Comparison of ENCODE assay signal across 29 cellular contexts in the genomic region with DNA sequence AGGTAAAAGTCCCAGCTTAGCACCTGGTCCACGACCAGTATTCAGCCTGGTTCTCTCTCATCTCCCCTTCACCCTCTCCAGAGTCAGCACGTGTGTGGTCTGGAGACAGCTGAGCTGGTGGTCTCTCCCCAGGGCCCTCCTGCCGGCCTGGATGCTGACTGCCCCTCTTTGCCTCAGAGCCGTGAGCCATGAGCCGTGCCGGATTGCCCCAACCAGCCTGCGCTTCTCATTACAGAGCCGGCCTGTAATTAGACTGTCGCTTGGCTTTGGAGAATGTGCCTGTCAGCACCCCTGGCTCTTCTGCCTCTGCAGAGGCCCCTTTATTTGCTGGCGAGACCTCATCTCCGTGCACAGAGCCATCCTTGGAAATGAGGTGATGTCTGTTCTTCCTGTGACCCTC.
A peak's percentile ranks its signal among the peaks of the same experiment; 100 is the strongest.
DNase-seq lines count a peak whose midpoint lies in the region; ATAC-seq and TF ChIP-seq lines count a peak whose summit lies in the region.
"Had no signal": no experiment of that assay in that cellular context is flagged by ENCODE, and none has a peak within 500 bp of the region (broad histone marks: within the 10 kb centered on the region; RNA-seq: fewer than 3 reads in every experiment).

No MANE protein-coding gene starts in this region.

- H3K4me1 Mint-ChIP-seq in progenitor cell of endocrine pancreas (ENCODE audit: low read depth), result peaks cover 8% of the 10 kb centered on the region
- H3K4me1 Mint-ChIP-seq: activated CD4-positive, alpha-beta T cell treated with anti-CD3 and anti-CD28 coated beads for 36 hours; activated naive CD4-positive, alpha-beta T cell treated with anti-CD3 and anti-CD28 coated beads, Interleukin-2, amount 50 U/mL, for 24 hours; stimulated activated naive CD8-positive, alpha-beta T cell treated with anti-CD3 and anti-CD28 coated beads, Interleukin-15, amount 100 ng/mL, for 72 hours had no signal

- peak; percentile 32 for DNase-seq in DMS79 treated with DMSO at 0.1 percent for 48 hours (lab: John Stamatoyannopoulos, UW)
- DNase-seq in RPMI8226, result peak; percentile 84
- peak; percentile 77 for DNase-seq in left kidney (ENCODE audit: low read depth, low spot score)
- no peak for DNase-seq in progenitor cell of endocrine pancreas (ENCODE audit: low spot score, unreplicated experiment)
- no peak for DNase-seq in upper lobe of right lung
- no peak for DNase-seq in GM03348 (ENCODE audit: low spot score)
- DNase-seq in NCI-H2227 treated with DMSO at 0.1 percent for 48 hours (lab: John Stamatoyannopoulos, UW), result no peak
- DNase-seq: activated CD4-positive, alpha-beta T cell treated with anti-CD3 and anti-CD28 coated beads for 36 hours; activated CD8-positive, alpha-beta T cell treated with anti-CD3 and anti-CD28 coated beads, Interleukin-2, amount 10 ng/mL, durations not matched to agents 7 days and 5 days; amniotic stem cell; BE2C; brain microvascular endothelial cell; DMS153; dorsolateral prefrontal cortex; H9; NCI-H1436; NCI-H2107; NCI-H524; NK-92 treated with Interleukin-12 subunit alpha and Interleukin-12 subunit beta, amount 100 ng/mL, for 24 hours; SHP77 treated with DMSO at 0.1 percent for 48 hours; stimulated activated CD4-positive, alpha-beta T cell treated with anti-CD3 and anti-CD28 coated beads, Interleukin-2, amount 100 ng/mL, for 24 hours; stimulated activated naive CD8-positive, alpha-beta T cell treated with anti-CD3 and anti-CD28 coated beads, Interleukin-15, amount 100 ng/mL, for 72 hours; SW 1271 had no signal

- H3K4me3 ChIP-seq in upper lobe of right lung, result no peak overlapping the region
- H3K4me3 ChIP-seq: dorsolateral prefrontal cortex, right atrium auricular region, vagina had no signal

- peaks cover 9% of the 10 kb centered on the region for H3K27me3 Mint-ChIP-seq in progenitor cell of endocrine pancreas
- H3K27me3 Mint-ChIP-seq: activated naive CD4-positive, alpha-beta T cell treated with anti-CD3 and anti-CD28 coated beads, Interleukin-2, amount 50 U/mL, for 24 hours; stimulated activated naive CD8-positive, alpha-beta T cell treated with anti-CD3 and anti-CD28 coated beads, Interleukin-15, amount 100 ng/mL, for 72 hours had no signal

- intact Hi-C loops in upper lobe of right lung (cut with DNase I), result no loop called here

- no peaks in the 10 kb centered on the region for H3K36me3 ChIP-seq in upper lobe of right lung
- H3K36me3 ChIP-seq: BE2C, brain microvascular endothelial cell, right atrium auricular region, vagina had no signal

- H3K27ac Mint-ChIP-seq in progenitor cell of endocrine pancreas, result peak overlapping the region; percentile 62
- H3K27ac Mint-ChIP-seq: activated CD4-positive, alpha-beta T cell treated with anti-CD3 and anti-CD28 coated beads for 36 hours; activated CD8-positive, alpha-beta T cell treated with anti-CD3 and anti-CD28 coated beads, Interleukin-2, amount 10 ng/mL, durations not matched to agents 7 days and 5 days; activated naive CD4-positive, alpha-beta T cell treated with anti-CD3 and anti-CD28 coated beads, Interleukin-2, amount 50 U/mL, for 24 hours; naive thymus-derived CD8-positive, alpha-beta T cell; stimulated activated naive CD8-positive, alpha-beta T cell treated with anti-CD3 and anti-CD28 coated beads, Interleukin-15, amount 100 ng/mL, for 72 hours had no signal

- no peak overlapping the region for H3K27ac ChIP-seq in upper lobe of right lung
- H3K27ac ChIP-seq: brain microvascular endothelial cell, right atrium auricular region, vagina had no signal

- no peak for TF ChIP-seq CTCF in progenitor cell of endocrine pancreas (IDR thresholded peaks at IDR 0.05; ENCODE audit: unreplicated experiment)
- no peak for TF ChIP-seq CTCF in upper lobe of right lung (IDR thresholded peaks at IDR 0.05)

- no peaks in the 10 kb centered on the region for H3K36me3 Mint-ChIP-seq in progenitor cell of endocrine pancreas (ENCODE audit: insufficient read depth)
- H3K36me3 Mint-ChIP-seq: activated naive CD4-positive, alpha-beta T cell treated with anti-CD3 and anti-CD28 coated beads, Interleukin-2, amount 50 U/mL, for 24 hours; naive thymus-derived CD8-positive, alpha-beta T cell had no signal

- no peaks in the 10 kb centered on the region for H3K9me3 Mint-ChIP-seq in progenitor cell of endocrine pancreas (ENCODE audit: low read depth)
- H3K9me3 Mint-ChIP-seq: activated naive CD4-positive, alpha-beta T cell treated with anti-CD3 and anti-CD28 coated beads, Interleukin-2, amount 50 U/mL, for 24 hours; H9; naive thymus-derived CD8-positive, alpha-beta T cell; stimulated activated naive CD8-positive, alpha-beta T cell treated with anti-CD3 and anti-CD28 coated beads, Interleukin-15, amount 100 ng/mL, for 72 hours had no signal

- no peaks in the 10 kb centered on the region for H3K27me3 ChIP-seq in upper lobe of right lung
- H3K27me3 ChIP-seq: BE2C, brain microvascular endothelial cell, dorsolateral prefrontal cortex, right atrium auricular region, vagina had no signal

- no peaks in the 10 kb centered on the region for H3K4me1 ChIP-seq in upper lobe of right lung
- H3K4me1 ChIP-seq: right atrium auricular region, vagina had no signal

- no peaks in the 10 kb centered on the region for H3K9me3 ChIP-seq in upper lobe of right lung
- H3K9me3 ChIP-seq: BE2C, right atrium auricular region, vagina had no signal

- H3K4me3 Mint-ChIP-seq in progenitor cell of endocrine pancreas (ENCODE audit: low read depth), result no peak overlapping the region
- H3K4me3 Mint-ChIP-seq: activated CD4-positive, alpha-beta T cell treated with anti-CD3 and anti-CD28 coated beads for 36 hours; activated CD8-positive, alpha-beta T cell treated with anti-CD3 and anti-CD28 coated beads, Interleukin-2, amount 10 ng/mL, durations not matched to agents 7 days and 5 days; activated naive CD4-positive, alpha-beta T cell treated with anti-CD3 and anti-CD28 coated beads, Interleukin-2, amount 50 U/mL, for 24 hours; H9; naive thymus-derived CD8-positive, alpha-beta T cell; stimulated activated naive CD8-positive, alpha-beta T cell treated with anti-CD3 and anti-CD28 coated beads, Interleukin-15, amount 100 ng/mL, for 72 hours had no signal

- ATAC-seq in upper lobe of right lung (no peak), HG03095 (IDR thresholded peaks at IDR 0.05; ENCODE audit: unreplicated experiment) (no peak)
- ATAC-seq: activated CD4-positive, alpha-beta T cell treated with anti-CD3 and anti-CD28 coated beads for 36 hours; activated CD8-positive, alpha-beta T cell treated with anti-CD3 and anti-CD28 coated beads, Interleukin-2, amount 10 ng/mL, durations not matched to agents 7 days and 5 days; naive thymus-derived CD8-positive, alpha-beta T cell; Panc1; stimulated activated naive CD8-positive, alpha-beta T cell treated with anti-CD3 and anti-CD28 coated beads, Interleukin-15, amount 100 ng/mL, for 72 hours had no signal

Comparison
In these comparisons a context has a peak if more than half of its experiments do, and no peak if none do; other contexts are left out.
1. DNase-seq: peak in DMS79 treated with DMSO at 0.1 percent for 48 hours (single experiment), RPMI8226 (single experiment) and left kidney (single experiment); none in progenitor cell of endocrine pancreas (single experiment), upper lobe of right lung (single experiment), GM03348 (single experiment) and NCI-H2227 treated with DMSO at 0.1 percent for 48 hours (single experiment).